17 cellular contexts compared by ENCODE assay signal in genomic region chr12:39931857-39932256, GRCh38.
DNase-seq lines count a peak whose midpoint lies in the region; ATAC-seq and TF ChIP-seq lines count a peak whose summit lies in the region.
"Had no signal": no experiment of that assay in that cellular context is flagged by ENCODE, and none has a peak within 500 bp of the region (broad histone marks: within the 10 kb centered on the region; RNA-seq: fewer than 3 reads in every experiment).

No MANE protein-coding gene starts in this region.

- H3K4me3 ChIP-seq in breast epithelium (no peak overlapping the region), fibroblast of pulmonary artery (replicated peaks; ENCODE audit: low read depth, low read length) (no peak overlapping the region), PC-9 (no peak overlapping the region), spleen (no peak overlapping the region)
- H3K4me3 ChIP-seq: Peyer's patch had no signal

- H3K9me2 ChIP-seq in PC-9 (ENCODE audit: insufficient read depth): no peaks in the 10 kb centered on the region

- H3K9me3 ChIP-seq in breast epithelium (no peaks in the 10 kb centered on the region), PC-9 (ENCODE audit: insufficient read depth, low read depth) (no peaks in the 10 kb centered on the region), spleen (no peaks in the 10 kb centered on the region)
- H3K9me3 ChIP-seq: Peyer's patch had no signal

- TF ChIP-seq POLR2A in breast epithelium (IDR thresholded peaks at IDR 0.05) (no peak), spleen (IDR thresholded peaks at IDR 0.05) (no peak)

- H3K9me3 Mint-ChIP-seq in MCF 10A (ENCODE audit: unreplicated experiment): no peaks in the 10 kb centered on the region
- H3K9me3 Mint-ChIP-seq: H9 had no signal

- no peaks in the 10 kb centered on the region for H3F3A ChIP-seq in PC-9 (ENCODE audit: insufficient read depth, low read depth)

- no peak overlapping the region for H2AFZ ChIP-seq in PC-9

- no peaks in the 10 kb centered on the region for H4K20me1 ChIP-seq in PC-9 (ENCODE audit: insufficient read depth)

- H3K4me2 ChIP-seq in PC-9: no peak overlapping the region

- intact Hi-C loops in MCF 10A (cut with micrococcal nuclease) (no loop called here), breast epithelium (cut with DNase I; ENCODE audit: low total_unique reads) (no loop called here), sciatic nerve (cut with DNase I) (no loop called here), PC-9 (cut with micrococcal nuclease; ENCODE audit: unreplicated experiment) (no loop called here), spleen (cut with DNase I; ENCODE audit: low total_unique reads) (no loop called here)

- no peaks in the 10 kb centered on the region for H3K27me3 ChIP-seq in breast epithelium
- H3K27me3 ChIP-seq in PC-9 (ENCODE audit: insufficient read depth, low read depth): no peaks in the 10 kb centered on the region
- no peaks in the 10 kb centered on the region for H3K27me3 ChIP-seq in spleen (replicated peaks in 1 of 7)
- H3K27me3 ChIP-seq: Peyer's patch had no signal

- H3K36me3 ChIP-seq in breast epithelium: no peaks in the 10 kb centered on the region
- no peaks in the 10 kb centered on the region for H3K36me3 ChIP-seq in PC-9 (ENCODE audit: low read depth)
- no peaks in the 10 kb centered on the region for H3K36me3 ChIP-seq in spleen
- H3K36me3 ChIP-seq: Peyer's patch had no signal

- H3K4me1 ChIP-seq in breast epithelium (peaks cover 0 to 7% of the 10 kb centered on the region in 2 donors), PC-9 (replicated peaks; ENCODE audit: insufficient read depth) (no peaks in the 10 kb centered on the region), spleen (no peaks in the 10 kb centered on the region)

- H3K4me1 Mint-ChIP-seq in MCF 10A (ENCODE audit: insufficient read depth, unreplicated experiment): peaks cover 5% of the 10 kb centered on the region
- H3K4me1 Mint-ChIP-seq: H9 had no signal

- no peaks in the 10 kb centered on the region for H3K36me3 Mint-ChIP-seq in MCF 10A (ENCODE audit: insufficient read depth, unreplicated experiment)

- no peak overlapping the region for H3K27ac Mint-ChIP-seq in MCF 10A (ENCODE audit: low read depth, unreplicated experiment)
- H3K27ac Mint-ChIP-seq: H9 had no signal

- DNase-seq in MCF 10A (ENCODE audit: unreplicated experiment) (peak; percentile 49), breast epithelium (ENCODE audit: low spot score in 2 of 2) (no peak), NOMO-1 treated with dmso at 0.1 percent for 144 hours (lab: John Stamatoyannopoulos, UW; ENCODE audit: unreplicated experiment) (peak; percentile 24), fibroblast of pulmonary artery (ENCODE audit: low read depth) (peak; percentile 72), sciatic nerve (ENCODE audit: low spot score) (no peak), PC-9 (no peak), spleen (no peak), NCI-H524 (lab: John Stamatoyannopoulos, UW) (no peak)
- DNase-seq: 8988T, C1 segment of cervical spinal cord, COR-L47, H9, Karpas-422, NCI-H1436, NCI-H226, Peyer's patch, SHP77 treated with DMSO at 0.1 percent for 48 hours had no signal

- ATAC-seq in sciatic nerve: peak; percentile 86

- POLR2A ChIA-PET in MCF 10A (lab: Yijun Ruan, JAX): no interaction called here
- POLR2A ChIA-PET in PC-9 (lab: Charles Lee; ENCODE audit: unreplicated experiment): no interaction called here

- H3K79me2 ChIP-seq in PC-9 (ENCODE audit: low read depth): no peaks in the 10 kb centered on the region

- BruUV-seq in MCF 10A (replicated peaks; lab: Mats Ljungman, UMichigan) (no TSS peak), PC-9 (replicated peaks; lab: Mats Ljungman, UMichigan) (no TSS peak)

- no peaks in the 10 kb centered on the region for H3K27me3 Mint-ChIP-seq in MCF 10A (ENCODE audit: insufficient read depth, unreplicated experiment)

- H3K4me3 Mint-ChIP-seq in MCF 10A (ENCODE audit: unreplicated experiment): no peak overlapping the region
- H3K4me3 Mint-ChIP-seq: H9 had no signal

- CTCF ChIA-PET in MCF 10A (lab: Yijun Ruan, JAX): interaction anchor here (0.6 to 0.8 kb wide), 2 partner anchors 79 to 403 kb away, joined by 3 read pairs; no protein-coding TSS in a partner anchor
- CTCF ChIA-PET in PC-9 (lab: Charles Lee): no interaction called here

- no peak overlapping the region for H3K27ac ChIP-seq in breast epithelium
- H3K27ac ChIP-seq in PC-9: no peak overlapping the region
- H3K27ac ChIP-seq in spleen: no peak overlapping the region
- H3K27ac ChIP-seq: Peyer's patch had no signal

- TF ChIP-seq CTCF in MCF 10A (IDR thresholded peaks at IDR 0.05; ENCODE audit: unreplicated experiment): no peak
- TF ChIP-seq CTCF in breast epithelium (IDR thresholded peaks at IDR 0.05): no peak
- TF ChIP-seq CTCF in fibroblast of pulmonary artery (IDR thresholded peaks at IDR 0.05; ENCODE audit: low read length, missing control alignments): no peak
- TF ChIP-seq CTCF in PC-9 (conservative IDR thresholded peaks at IDR 0.05): no peak
- no peak for TF ChIP-seq CTCF in spleen (IDR thresholded peaks at IDR 0.05 in 8 of 11, conservative IDR thresholded peaks at IDR 0.05 in 3 of 11)

Comparison
In these comparisons a context has a peak if more than half of its experiments do, and no peak if none do; other contexts are left out.
1. DNase-seq: peak in MCF 10A (single experiment), NOMO-1 treated with dmso at 0.1 percent for 144 hours (single experiment) and fibroblast of pulmonary artery (single experiment); none in breast epithelium (0 of 2), sciatic nerve (single experiment), PC-9 (0 of 2), spleen (single experiment) and NCI-H524 (0 of 2).